ENCODE assay signal across 18 cellular contexts in the genomic region with DNA sequence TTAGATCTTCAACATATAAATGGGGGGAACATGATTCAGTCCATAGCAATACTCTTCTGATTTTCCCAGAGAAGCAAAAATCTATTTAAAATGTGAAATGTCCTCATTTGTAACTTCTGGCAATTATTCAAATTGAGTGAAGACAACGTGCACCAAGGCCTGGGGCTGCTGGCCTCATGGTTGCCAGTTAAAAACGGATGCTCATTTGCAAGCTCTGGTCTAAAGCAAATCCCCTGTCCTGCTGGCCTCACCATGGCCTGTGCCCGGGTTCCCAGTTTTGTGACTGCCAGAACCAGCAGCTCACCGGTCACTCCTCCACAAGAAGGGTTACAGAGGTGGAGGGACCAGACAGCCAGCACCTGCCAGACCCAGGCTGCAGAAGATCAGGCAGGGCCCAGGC. TPM values are rescaled to one million over a fixed set of nuclear protein-coding genes. Genes with fewer than 3 reads are reported as not detected.
A peak's percentile ranks its signal among the peaks of the same experiment; 100 is the strongest.
DNase-seq lines count a peak whose midpoint lies in the region; ATAC-seq, FAIRE-seq and TF ChIP-seq lines count a peak whose summit lies in the region.
"Had no signal": no experiment of that assay in that cellular context is flagged by ENCODE, and none has a peak within 500 bp of the region (broad histone marks: within the 10 kb centered on the region; RNA-seq: fewer than 3 reads in every experiment).

No MANE protein-coding gene starts in this region.

- TF ChIP-seq RAD21 in SK-N-SH (IDR thresholded peaks at IDR 0.05; ENCODE audit: low read length) = no peak
- no peak for TF ChIP-seq RAD21 in HepG2 (CRISPR knock-in tag; IDR thresholded peaks at IDR 0.05)

- no peaks in the 10 kb centered on the region for H3K36me3 Mint-ChIP-seq in Calu3 (ENCODE audit: insufficient read depth, unreplicated experiment)
- H3K36me3 Mint-ChIP-seq: CD14-positive monocyte had no signal

- H3K27me3 ChIP-seq in SK-N-SH (ENCODE audit: insufficient read depth) (no peaks in the 10 kb centered on the region), Karpas-422 (ENCODE audit: low read length) (no peaks in the 10 kb centered on the region), HepG2 (ENCODE audit: control insufficient read depth in 1 of 2, insufficient read depth in 2 of 2, low read length in 2 of 2) (no peaks in the 10 kb centered on the region)
- H3K27me3 ChIP-seq: BLaER1 had no signal

- TF ChIP-seq EP300 in SK-N-SH (IDR thresholded peaks at IDR 0.05; ENCODE audit: borderline replicate concordance in 1 of 2, low read depth in 1 of 2, low read length in 1 of 2) (no peak), HepG2 (IDR thresholded peaks at IDR 0.05; ENCODE audit: low read depth in 2 of 2, low read length in 2 of 2) (no peak), HepG2 (CRISPR knock-in tag; IDR thresholded peaks at IDR 0.05; ENCODE audit: borderline replicate concordance) (no peak)

- no peaks in the 10 kb centered on the region for H3F3A ChIP-seq in SK-N-SH (replicated peaks; ENCODE audit: insufficient read depth)

- TF ChIP-seq CTCF in SK-N-SH (IDR thresholded peaks at IDR 0.05) (no peak), HepG2 (CRISPR knock-in tag; IDR thresholded peaks at IDR 0.05) (no peak), Calu3 (IDR thresholded peaks at IDR 0.05; ENCODE audit: unreplicated experiment) (no peak)

- H3K9me2 ChIP-seq in SK-N-SH = no peaks in the 10 kb centered on the region
- no peaks in the 10 kb centered on the region for H3K9me2 ChIP-seq in Karpas-422 (replicated peaks; ENCODE audit: insufficient read depth, low read length)

- BruUV-seq in HepG2 (replicated peaks; lab: Mats Ljungman, UMichigan) = no TSS peak
- no TSS peak for BruUV-seq in Calu3 (replicated peaks; lab: Mats Ljungman, UMichigan)

- CTCF ChIA-PET in SK-N-SH (lab: Yijun Ruan, JAX) (interaction anchor here (1.1 to 1.5 kb wide), 3 partner anchors 12 to 406 kb away, joined by 4 to 6 read pairs (median 5); no protein-coding TSS in a partner anchor), HepG2 (lab: Yijun Ruan, JAX; ENCODE audit: low intra/inter-chr PET ratio, low total read pairs) (no interaction called here), Calu3 (lab: Charles Lee) (no interaction called here)

- ATAC-seq in SK-N-SH treated with all-trans-retinoic acid at 6 μM for 48 hours (no peak), HepG2 (no peak), HG03025 (IDR thresholded peaks at IDR 0.05; ENCODE audit: low FRiP score, unreplicated experiment) (no peak)

- no peaks in the 10 kb centered on the region for H3K9me3 Mint-ChIP-seq in Calu3 (ENCODE audit: low read depth, unreplicated experiment)
- H3K9me3 Mint-ChIP-seq: CD14-positive monocyte; CD4-positive, alpha-beta memory T cell; H9 had no signal

- DNase-seq in SK-N-SH (peak; percentile 30), Karpas-422 (peak; percentile 90), cerebellar cortex (ENCODE audit: low spot score) (peak; percentile 48), HepG2 (ENCODE audit: low spot score) (no peak), Calu3 (no peak)
- DNase-seq: 8988T; CD4-positive, alpha-beta memory T cell; DMS79 treated with DMSO at 0.1 percent for 48 hours; H9; IMR-90 had no signal

- H4K20me1 ChIP-seq in SK-N-SH (ENCODE audit: insufficient read depth) (no peaks in the 10 kb centered on the region), Karpas-422 (ENCODE audit: insufficient read depth, low read depth, low read length) (no peaks in the 10 kb centered on the region), HepG2 (ENCODE audit: insufficient read depth, low read length) (no peaks in the 10 kb centered on the region)

- no peak overlapping the region for H3K4me3 Mint-ChIP-seq in Calu3 (ENCODE audit: low read depth, unreplicated experiment)
- H3K4me3 Mint-ChIP-seq: CD14-positive monocyte; CD4-positive, alpha-beta memory T cell; H9 had no signal

- no peaks in the 10 kb centered on the region for H3K9me3 ChIP-seq in SK-N-SH
- no peaks in the 10 kb centered on the region for H3K9me3 ChIP-seq in Karpas-422 (ENCODE audit: low read length)
- no peaks in the 10 kb centered on the region for H3K9me3 ChIP-seq in HepG2 (ENCODE audit: low read length)
- H3K9me3 ChIP-seq: BLaER1 had no signal

- no peak overlapping the region for H3K4me2 ChIP-seq in SK-N-SH
- H3K4me2 ChIP-seq in Karpas-422 (ENCODE audit: low read depth, low read length, poor library complexity, severe bottlenecking) = peak overlapping the region; percentile 76
- no peak overlapping the region for H3K4me2 ChIP-seq in HepG2 (ENCODE audit: low read depth, low read length)
- H3K4me2 ChIP-seq: BLaER1 had no signal

- H3K36me3 ChIP-seq in SK-N-SH (replicated peaks in 1 of 2; ENCODE audit: control insufficient read depth in 1 of 2, insufficient read depth in 2 of 2, low read length in 1 of 2) = no peaks in the 10 kb centered on the region
- H3K36me3 ChIP-seq in Karpas-422 (ENCODE audit: insufficient read depth, low read length) = peaks cover 12% of the 10 kb centered on the region; the same call in 1 of the 2 replicates
- H3K36me3 ChIP-seq in HepG2 (replicated peaks in 1 of 2; ENCODE audit: control insufficient read depth in 1 of 2, insufficient read depth in 2 of 2, low read length in 2 of 2) = no peaks in the 10 kb centered on the region

- H3K4me3 ChIP-seq in SK-N-SH (ENCODE audit: low read depth in 2 of 2, low read length in 1 of 2) (no peak overlapping the region), Karpas-422 (ENCODE audit: low read length) (peak overlapping the region; percentile 60), HepG2 (replicated peaks in 1 of 3; ENCODE audit: insufficient read depth in 1 of 3, low read depth in 2 of 3, low read length in 3 of 3) (no peak overlapping the region)
- H3K4me3 ChIP-seq: BLaER1 had no signal

- H3K27ac ChIP-seq in SK-N-SH (ENCODE audit: low read depth in 2 of 2, low read length in 1 of 2) (no peak overlapping the region), Karpas-422 (ENCODE audit: low read length) (peak overlapping the region; percentile 98), HepG2 (ENCODE audit: extremely low read length, insufficient read depth, low read length) (no peak overlapping the region)
- H3K27ac ChIP-seq: BLaER1, HL-60 had no signal

- 49% methylated on average over 2 of the region's 4 CpGs for WGBS in SK-N-SH (ENCODE audit: low lambda C conversion rate)
- WGBS in HepG2 (ENCODE audit: low lambda C conversion rate) = 69% methylated on average over 2 of the region's 4 CpGs

- H3K4me1 ChIP-seq in SK-N-SH (ENCODE audit: control insufficient read depth in 1 of 2, insufficient read depth in 2 of 2, low read depth in 1 of 2, low read length in 1 of 2) (peaks cover 0 to 20% of the 10 kb centered on the region in 2 experiments; a peak in 1 of 4 replicates), Karpas-422 (ENCODE audit: low read length) (peaks cover 100% of the 10 kb centered on the region), HepG2 (ENCODE audit: insufficient read depth, low read length) (peaks cover 8% of the 10 kb centered on the region)

- intact Hi-C loops in HepG2 (cut with micrococcal nuclease; ENCODE audit: unreplicated experiment) (no loop called here), Calu3 (cut with micrococcal nuclease; ENCODE audit: unreplicated experiment) (no loop called here)

- no peak overlapping the region for H3K27ac Mint-ChIP-seq in Calu3 (ENCODE audit: unreplicated experiment)
- H3K27ac Mint-ChIP-seq: H9 had no signal

- POLR2A ChIA-PET in SK-N-SH (lab: Yijun Ruan, JAX) = no interaction called here
- POLR2A ChIA-PET in HepG2 (lab: Yijun Ruan, JAX) = interaction anchor here (0.7 kb wide), 1 partner anchor 8 kb away, joined by 3 read pairs; a partner anchor contains a TSS

- H3K79me2 ChIP-seq in SK-N-SH (ENCODE audit: insufficient read depth) (no peaks in the 10 kb centered on the region), Karpas-422 (ENCODE audit: low read length) (peaks cover 98% of the 10 kb centered on the region), HepG2 (ENCODE audit: insufficient read depth, low read length) (no peaks in the 10 kb centered on the region)

- no peak overlapping the region for H3K9ac ChIP-seq in SK-N-SH
- H3K9ac ChIP-seq in Karpas-422 (ENCODE audit: low read length) = peak overlapping the region; percentile 77
- H3K9ac ChIP-seq in HepG2 (ENCODE audit: insufficient read depth, low read depth, low read length) = no peak overlapping the region
- H3K9ac ChIP-seq: BLaER1 had no signal

- H3K4me1 Mint-ChIP-seq in Calu3 (ENCODE audit: low read depth, unreplicated experiment) = no peaks in the 10 kb centered on the region
- H3K4me1 Mint-ChIP-seq: CD14-positive monocyte had no signal

- TF ChIP-seq POLR2A in HepG2 (IDR thresholded peaks at IDR 0.05; ENCODE audit: insufficient read depth in 1 of 2, low read depth in 2 of 2, low read length in 2 of 2) = no peak

- FAIRE-seq in HepG2 (lab: Jason Lieb, UNC) = no peak
- FAIRE-seq: GM12891, GM19239, H1 had no signal

- H2AFZ ChIP-seq in SK-N-SH (ENCODE audit: low read depth) = no peak overlapping the region
- H2AFZ ChIP-seq in Karpas-422 (ENCODE audit: low read length) = no peak overlapping the region
- H2AFZ ChIP-seq in HepG2 (ENCODE audit: low read length) = no peak overlapping the region

- in situ Hi-C loops in HepG2 (cut with HindIII; ENCODE audit: extremely low pct_ligation_motif_present, low pct_unique_long_range_greater_than_20kb) = no loop called here

- no peaks in the 10 kb centered on the region for H3K27me3 Mint-ChIP-seq in Calu3 (ENCODE audit: unreplicated experiment)
- H3K27me3 Mint-ChIP-seq: CD4-positive, alpha-beta memory T cell had no signal

RNA-seq across cellular contexts. Expression of a gene that starts 8.2 kb away (rescaled TPM):
- 18.5 and 20.6 TPM in 2 replicates for polyA plus RNA-seq in SK-N-SH (2012; rRNA removed)
- polyA plus RNA-seq in SK-N-SH (2012; cell fraction: cytosol; rRNA removed) = 9.4 and 16.1 TPM in 2 replicates
- polyA plus RNA-seq in SK-N-SH (2012; cell fraction: nucleus; rRNA removed) = 10.9 and 11.5 TPM in 2 replicates
- total RNA-seq in Karpas-422 (2014; rRNA removed; shearing (Covaris generic); ENCODE audit: low replicate concordance) = 59.3 and 70.7 TPM in 2 replicates
- 9.9 and 12.4 TPM in 2 replicates for total RNA-seq in HepG2 (2016; rRNA removed; fragmentation: Illumina TruSeq; extraction: Trizol)
- total RNA-seq in HepG2 (2016; cell fraction: cytosol; rRNA removed; fragmentation: Illumina TruSeq; extraction: Trizol; ENCODE audit: low read depth) = 7.4 and 8.0 TPM in 2 replicates
- total RNA-seq in HepG2 (2016; cell fraction: insoluble cytoplasmic fraction; rRNA removed; fragmentation: Illumina TruSeq; extraction: Trizol) = 9.0 and 12.9 TPM in 2 replicates
- total RNA-seq in HepG2 (2016; cell fraction: membrane; rRNA removed; fragmentation: Illumina TruSeq; extraction: Trizol) = 16.3 and 18.9 TPM in 2 replicates
- 6.7 and 8.1 TPM in 2 replicates for total RNA-seq in HepG2 (2016; cell fraction: nucleus; rRNA removed; fragmentation: Illumina TruSeq; extraction: Trizol)
- polyA plus RNA-seq in HepG2 (2011; rRNA removed) = 10.5 and 12.1 TPM in 2 replicates
- 9.6 and 13.2 TPM in 2 replicates for polyA plus RNA-seq in HepG2 (2011; cell fraction: cytosol; rRNA removed)
- polyA plus RNA-seq in HepG2 (2011; cell fraction: nucleus; rRNA removed) = 6.6 and 8.5 TPM in 2 replicates
- 4.6 and 5.9 TPM in 2 replicates for polyA plus RNA-seq in HepG2 (2012)
- polyA plus RNA-seq in HepG2 (2016; cell fraction: cytosol; fragmentation: Illumina TruSeq; extraction: Trizol; ENCODE audit: low read depth) = 8.9 and 9.9 TPM in 2 replicates
- polyA plus RNA-seq in HepG2 (2016; cell fraction: insoluble cytoplasmic fraction; fragmentation: Illumina TruSeq; extraction: Trizol; ENCODE audit: low read depth) = 9.0 and 11.6 TPM in 2 replicates
- polyA plus RNA-seq in HepG2 (2016; cell fraction: membrane; fragmentation: Illumina TruSeq; extraction: Trizol; ENCODE audit: low read depth) = 17.5 and 18.5 TPM in 2 replicates
- 13.6 and 15.1 TPM in 2 replicates for polyA plus RNA-seq in HepG2 (2016; cell fraction: nucleus; fragmentation: Illumina TruSeq; extraction: Trizol; ENCODE audit: insufficient read depth, low read depth)
- polyA minus RNA-seq in HepG2 (2011; rRNA and poly(A)+ RNA removed; ENCODE audit: low replicate concordance) = 13.6 and 22.5 TPM in 2 replicates
- polyA minus RNA-seq in HepG2 (2011; cell fraction: cytosol; rRNA and poly(A)+ RNA removed) = 4.5 and 4.6 TPM in 2 replicates
- 2.3 and 2.6 TPM in 2 replicates for polyA minus RNA-seq in HepG2 (2011; cell fraction: nucleus; rRNA and poly(A)+ RNA removed)
- total RNA-seq in Calu3 (2022) = 14.3 and 15.5 TPM in 2 replicates

Comparison
In these comparisons a context has a peak if more than half of its experiments do, and no peak if none do; other contexts are left out.
1. DNase-seq: peak in SK-N-SH (single experiment), Karpas-422 (single experiment) and cerebellar cortex (single experiment); none in HepG2 (single experiment) and Calu3 (single experiment).